8 cellular contexts compared by ENCODE assay signal in the genomic region with DNA sequence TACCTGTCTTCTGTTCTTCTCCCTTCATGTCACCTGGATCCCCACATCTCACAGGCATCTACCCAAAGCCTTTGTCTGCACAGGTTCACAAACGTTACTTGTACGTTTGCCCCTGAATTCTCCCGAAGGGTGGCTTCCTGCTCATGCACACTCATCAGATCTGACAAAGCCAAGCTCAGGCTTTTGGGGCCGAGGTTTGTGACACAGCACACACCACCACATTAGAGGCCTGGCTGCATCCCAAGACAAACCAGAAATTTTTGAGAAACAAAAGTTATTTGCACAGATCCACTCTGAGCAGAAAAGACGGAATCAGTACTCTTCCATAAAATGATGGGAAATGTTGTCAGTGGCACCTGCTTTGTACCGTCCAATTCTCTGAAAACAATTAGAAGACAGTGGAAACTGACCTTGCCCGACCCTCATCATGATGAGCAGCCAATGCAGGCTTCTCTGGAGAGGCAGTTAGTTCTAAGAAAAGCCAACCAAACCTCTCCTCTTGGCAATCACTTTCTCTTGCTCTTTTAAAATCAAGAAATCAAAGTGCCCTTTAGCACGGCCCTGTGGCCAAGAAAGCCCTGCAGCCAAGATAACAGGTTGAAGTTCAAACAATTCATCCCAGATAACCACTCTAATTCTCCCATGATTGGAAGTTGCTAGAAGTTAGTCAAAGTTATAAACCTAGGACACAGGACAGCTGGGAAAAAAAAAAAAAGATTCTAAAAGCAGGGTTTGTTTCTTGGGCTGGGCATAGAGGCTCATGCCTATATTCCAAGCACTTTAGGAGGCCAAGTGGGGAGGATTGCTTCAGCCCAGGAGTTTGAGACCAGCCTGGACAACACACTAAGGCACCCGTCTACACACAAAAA. TPM values are rescaled to one million over a fixed set of nuclear protein-coding genes. Genes with fewer than 3 reads are reported as not detected.
A peak's percentile ranks its signal among the peaks of the same experiment; 100 is the strongest.
DNase-seq lines count a peak whose midpoint lies in the region; ATAC-seq and TF ChIP-seq lines count a peak whose summit lies in the region.

No MANE protein-coding gene starts in this region.

- peak; percentile 78 for ATAC-seq in CD4-positive, alpha-beta T cell (ENCODE audit: poor library complexity)
- ATAC-seq in stimulated activated memory B cell treated with anti-CD40 and anti-IgM and Interleukin-4, amounts not matched to agents 10 μg/mL and 1 μg/mL and 100 μg/mL, for 72 hours = no peak

- DNase-seq in CD4-positive, alpha-beta T cell = peak in 6 of 10 experiments; percentile 7 to 45 (median 22)
- no peak for DNase-seq in activated CD4-positive, alpha-beta T cell treated with anti-CD3 and anti-CD28 coated beads, Interleukin-2, amount 10 ng/mL, durations not matched to agents 24 days and 14 days
- DNase-seq in esophagus muscularis mucosa (ENCODE audit: extremely low spot score) (no peak), prostate gland (ENCODE audit: low spot score) (no peak), AML-193 (lab: John Stamatoyannopoulos, UW) (no peak), NCI-H446 (lab: John Stamatoyannopoulos, UW) (no peak), epidermal melanocyte (ENCODE audit: insufficient read length, low spot score) (no peak)

- no peak overlapping the region for H3K27ac ChIP-seq in CD4-positive, alpha-beta T cell (ENCODE audit: low read depth, low read length)
- H3K27ac ChIP-seq in esophagus muscularis mucosa (replicated peaks in 1 of 4) (peak overlapping the region; percentile 77 to 94 (median 86)), prostate gland (peak overlapping the region; percentile 59 to 68)

- H3K4me3 ChIP-seq in esophagus muscularis mucosa (no peak overlapping the region), prostate gland (no peak overlapping the region)

- no peak for TF ChIP-seq CTCF in CD4-positive, alpha-beta T cell (IDR thresholded peaks at IDR 0.05)
- TF ChIP-seq CTCF in esophagus muscularis mucosa (IDR thresholded peaks at IDR 0.05) (no peak), prostate gland (IDR thresholded peaks at IDR 0.05) (no peak)

- no peaks in the 10 kb centered on the region for H3K9me3 ChIP-seq in CD4-positive, alpha-beta T cell (ENCODE audit: control insufficient read depth, low read length)
- H3K9me3 ChIP-seq in esophagus muscularis mucosa (no peaks in the 10 kb centered on the region), prostate gland (no peaks in the 10 kb centered on the region)

- TF ChIP-seq EP300 in esophagus muscularis mucosa (IDR thresholded peaks at IDR 0.05) = no peak

- H3K9me3 Mint-ChIP-seq in CD4-positive, alpha-beta T cell = no peaks in the 10 kb centered on the region
- H3K9me3 Mint-ChIP-seq in activated CD4-positive, alpha-beta T cell treated with anti-CD3 and anti-CD28 coated beads, Interleukin-2, amount 10 ng/mL, durations not matched to agents 24 days and 14 days = no peaks in the 10 kb centered on the region
- peaks cover 5% of the 10 kb centered on the region for H3K9me3 Mint-ChIP-seq in stimulated activated memory B cell treated with anti-CD40 and anti-IgM and Interleukin-4, amounts not matched to agents 10 μg/mL and 1 μg/mL and 100 μg/mL, for 72 hours

- H3K4me1 Mint-ChIP-seq in CD4-positive, alpha-beta T cell (ENCODE audit: low read depth) = peaks cover 80% of the 10 kb centered on the region
- peaks cover 24% of the 10 kb centered on the region for H3K4me1 Mint-ChIP-seq in activated CD4-positive, alpha-beta T cell treated with anti-CD3 and anti-CD28 coated beads, Interleukin-2, amount 10 ng/mL, durations not matched to agents 24 days and 14 days
- H3K4me1 Mint-ChIP-seq in stimulated activated memory B cell treated with anti-CD40 and anti-IgM and Interleukin-4, amounts not matched to agents 10 μg/mL and 1 μg/mL and 100 μg/mL, for 72 hours = peaks cover 16% of the 10 kb centered on the region

- no peaks in the 10 kb centered on the region for H3K27me3 ChIP-seq in CD4-positive, alpha-beta T cell (ENCODE audit: control insufficient read depth, insufficient read depth, low read length)
- no peaks in the 10 kb centered on the region for H3K27me3 ChIP-seq in esophagus muscularis mucosa
- no peaks in the 10 kb centered on the region for H3K27me3 ChIP-seq in prostate gland (replicated peaks; ENCODE audit: insufficient read depth)

- POLR2A ChIA-PET in CD4-positive, alpha-beta T cell (lab: Charles Lee) = interaction anchor here (0.7 to 2.2 kb wide), 5 partner anchors 9 to 87 kb away, joined by 3 to 12 read pairs (median 9); no protein-coding TSS in a partner anchor

- peak overlapping the region; percentile 61 for H3K4me3 Mint-ChIP-seq in CD4-positive, alpha-beta T cell
- H3K4me3 Mint-ChIP-seq in activated CD4-positive, alpha-beta T cell treated with anti-CD3 and anti-CD28 coated beads, Interleukin-2, amount 10 ng/mL, durations not matched to agents 24 days and 14 days = peak overlapping the region; percentile 7
- no peak overlapping the region for H3K4me3 Mint-ChIP-seq in stimulated activated memory B cell treated with anti-CD40 and anti-IgM and Interleukin-4, amounts not matched to agents 10 μg/mL and 1 μg/mL and 100 μg/mL, for 72 hours

- peaks cover 20% of the 10 kb centered on the region for H3K36me3 Mint-ChIP-seq in CD4-positive, alpha-beta T cell (ENCODE audit: low read depth)
- H3K36me3 Mint-ChIP-seq in activated CD4-positive, alpha-beta T cell treated with anti-CD3 and anti-CD28 coated beads, Interleukin-2, amount 10 ng/mL, durations not matched to agents 24 days and 14 days (ENCODE audit: low read depth) = no peaks in the 10 kb centered on the region
- H3K36me3 Mint-ChIP-seq in stimulated activated memory B cell treated with anti-CD40 and anti-IgM and Interleukin-4, amounts not matched to agents 10 μg/mL and 1 μg/mL and 100 μg/mL, for 72 hours = no peaks in the 10 kb centered on the region

- intact Hi-C loops in CD4-positive, alpha-beta T cell (cut with DNase I, micrococcal nuclease) = loop anchor here in 1 of 2 experiments (5.0 kb wide), 1 partner anchor 34 kb away; no protein-coding TSS in a partner anchor
- intact Hi-C loops in activated CD4-positive, alpha-beta T cell treated with anti-CD3 and anti-CD28 coated beads, Interleukin-2, amount 10 ng/mL, durations not matched to agents 24 days and 14 days (cut with micrococcal nuclease) = no loop called here
- intact Hi-C loops in esophagus muscularis mucosa (cut with DNase I) (no loop called here), prostate gland (cut with DNase I) (no loop called here)

- WGBS in esophagus muscularis mucosa = 30% methylated on average over 9 of the region's 9 CpGs
- 32% methylated on average over 9 of the region's 9 CpGs for WGBS in prostate gland

- H3K36me3 ChIP-seq in esophagus muscularis mucosa (peaks cover 0 to 11% (median 0%) of the 10 kb centered on the region in 4 donors), prostate gland (no peaks in the 10 kb centered on the region)

- peaks cover 35 to 90% (median 89%) of the 10 kb centered on the region in 4 donors for H3K4me1 ChIP-seq in esophagus muscularis mucosa
- H3K4me1 ChIP-seq in prostate gland (replicated peaks) = no peaks in the 10 kb centered on the region

- H3K27me3 Mint-ChIP-seq in CD4-positive, alpha-beta T cell = no peaks in the 10 kb centered on the region
- H3K27me3 Mint-ChIP-seq in activated CD4-positive, alpha-beta T cell treated with anti-CD3 and anti-CD28 coated beads, Interleukin-2, amount 10 ng/mL, durations not matched to agents 24 days and 14 days = peaks cover 26% of the 10 kb centered on the region
- no peaks in the 10 kb centered on the region for H3K27me3 Mint-ChIP-seq in stimulated activated memory B cell treated with anti-CD40 and anti-IgM and Interleukin-4, amounts not matched to agents 10 μg/mL and 1 μg/mL and 100 μg/mL, for 72 hours

- no peak for TF ChIP-seq POLR2A in esophagus muscularis mucosa (IDR thresholded peaks at IDR 0.05; ENCODE audit: low read depth)
- TF ChIP-seq POLR2A in prostate gland (IDR thresholded peaks at IDR 0.05) = no peak

- peak overlapping the region; percentile 78 for H3K27ac Mint-ChIP-seq in CD4-positive, alpha-beta T cell
- no peak overlapping the region for H3K27ac Mint-ChIP-seq in activated CD4-positive, alpha-beta T cell treated with anti-CD3 and anti-CD28 coated beads, Interleukin-2, amount 10 ng/mL, durations not matched to agents 24 days and 14 days
- H3K27ac Mint-ChIP-seq in stimulated activated memory B cell treated with anti-CD40 and anti-IgM and Interleukin-4, amounts not matched to agents 10 μg/mL and 1 μg/mL and 100 μg/mL, for 72 hours = no peak overlapping the region

- CTCF ChIA-PET in CD4-positive, alpha-beta T cell (lab: Charles Lee) = interaction anchor here (0.8 to 2.4 kb wide), 6 partner anchors 9 to 88 kb away, joined by 3 to 10 read pairs (median 6); no protein-coding TSS in a partner anchor

RNA-seq across cellular contexts. Expression of gene SVIL, which starts 13.6 kb away (rescaled TPM):
- total RNA-seq in CD4-positive, alpha-beta T cell = 10 to 100 TPM; 38.5 to 40.3 TPM
- total RNA-seq in activated CD4-positive, alpha-beta T cell treated with anti-CD3 and anti-CD28 coated beads, Interleukin-2, amount 10 ng/mL, durations not matched to agents 24 days and 14 days = 8.6 and 10.1 TPM in 2 replicates
- total RNA-seq in esophagus muscularis mucosa = 1,000 to 10,000 TPM in 1 of 4 donors, 100 to 1,000 TPM in 3; 785 to 1,099 (median 921) TPM
- total RNA-seq in prostate gland = 100 to 1,000 TPM in 1 of 2 donors, 10 to 100 TPM in 1; 92.9 to 524 TPM

Comparison
In these comparisons a context has a peak if more than half of its experiments do, and no peak if none do; other contexts are left out.
1. DNase-seq: peak in CD4-positive, alpha-beta T cell (6 of 10); none in activated CD4-positive, alpha-beta T cell treated with anti-CD3 and anti-CD28 coated beads, Interleukin-2, amount 10 ng/mL, durations not matched to agents 24 days and 14 days (single experiment), esophagus muscularis mucosa (single experiment), prostate gland (single experiment), AML-193 (0 of 2), NCI-H446 (0 of 2) and epidermal melanocyte (single experiment).